ENCODE assay signal across 8 cellular contexts in the genomic region with DNA sequence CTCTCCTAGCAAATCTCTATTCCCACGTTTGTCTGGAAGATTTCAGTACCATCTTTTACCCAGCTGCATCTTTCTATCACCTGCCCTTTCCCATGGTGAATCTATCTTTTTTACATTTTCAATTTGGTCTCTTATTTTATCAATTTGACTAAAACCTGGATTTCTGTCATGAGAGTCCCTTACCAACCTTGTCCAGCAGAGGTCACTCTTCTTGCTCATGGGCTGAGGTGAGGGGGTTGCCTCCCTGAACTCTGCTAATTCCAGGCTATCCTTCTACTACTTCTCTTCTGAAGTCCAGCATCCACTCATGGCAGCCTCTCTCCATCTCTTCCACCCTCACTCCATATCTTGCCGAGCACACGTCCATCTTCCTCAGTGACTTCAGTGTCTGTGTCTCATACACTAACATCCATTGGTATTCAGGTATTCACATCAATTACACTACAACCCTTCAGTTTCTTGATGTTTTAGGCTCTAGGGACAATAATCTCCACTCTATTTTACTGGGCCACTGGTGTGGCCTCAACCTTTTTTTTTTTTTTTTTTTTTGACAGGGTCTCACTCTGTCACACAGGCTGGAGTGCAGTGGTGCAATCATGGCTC. TPM values are rescaled to one million over a fixed set of nuclear protein-coding genes. Genes with fewer than 3 reads are reported as not detected.
DNase-seq lines count a peak whose midpoint lies in the region; ATAC-seq, FAIRE-seq and TF ChIP-seq lines count a peak whose summit lies in the region.

No MANE protein-coding gene starts in this region.

- H3K4me3 ChIP-seq in AG10803 (ENCODE audit: low read length) (no peak overlapping the region), GM12865 (ENCODE audit: low read depth, low read length) (no peak overlapping the region), HL-60 (replicated peaks; ENCODE audit: insufficient read depth, low read length) (no peak overlapping the region), pancreas (no peak overlapping the region)
- H3K4me3 ChIP-seq in effector memory CD4-positive, alpha-beta T cell (ENCODE audit: insufficient read depth, low read depth, low read length, poor library complexity, severe bottlenecking): no peak overlapping the region

- no peak for FAIRE-seq in pancreas (lab: Jason Lieb, UNC)

- peaks cover 3% of the 10 kb centered on the region for H3K4me1 Mint-ChIP-seq in endothelial cell (ENCODE audit: unreplicated experiment)

- H3K27ac ChIP-seq in HL-60 (replicated peaks) (no peak overlapping the region), pancreas (no peak overlapping the region)
- no peak overlapping the region for H3K27ac ChIP-seq in effector memory CD4-positive, alpha-beta T cell (ENCODE audit: insufficient read depth, low read length, poor library complexity, severe bottlenecking)

- no peaks in the 10 kb centered on the region for H3K4me1 ChIP-seq in pancreas
- no peaks in the 10 kb centered on the region for H3K4me1 ChIP-seq in effector memory CD4-positive, alpha-beta T cell (ENCODE audit: control insufficient read depth, insufficient read depth, low read length, poor library complexity, severe bottlenecking)

- peak; percentile 41 for DNase-seq in AG10803 (ENCODE audit: low read depth)
- DNase-seq in GM12865 (ENCODE audit: low read depth): peak; percentile 71
- peak in 1 of 2 experiments; percentile 20 for DNase-seq in HL-60 (ENCODE audit: low read depth in 1 of 2, low spot score in 1 of 2)
- peak; percentile 37 for DNase-seq in SKM-1 treated with dmso at 0.1 percent for 144 hours (lab: John Stamatoyannopoulos, UW; ENCODE audit: unreplicated experiment)
- peak; percentile 58 for DNase-seq in endothelial cell (ENCODE audit: low spot score)
- DNase-seq in pancreas: peak in 2 of 6 donors; percentile 12 to 34
- DNase-seq in effector memory CD4-positive, alpha-beta T cell: no peak
- no peak for DNase-seq in inferior parietal cortex (ENCODE audit: extremely low spot score)

- no peaks in the 10 kb centered on the region for H3K36me3 ChIP-seq in pancreas
- H3K36me3 ChIP-seq in effector memory CD4-positive, alpha-beta T cell (ENCODE audit: control insufficient read depth, insufficient read depth, low read length): no peaks in the 10 kb centered on the region

- no peaks in the 10 kb centered on the region for H3K9me3 Mint-ChIP-seq in endothelial cell (ENCODE audit: unreplicated experiment)

- no peaks in the 10 kb centered on the region for H3K36me3 Mint-ChIP-seq in endothelial cell (ENCODE audit: low read depth, unreplicated experiment)

- peak; percentile 79 for TF ChIP-seq CTCF in AG10803 (conservative IDR thresholded peaks at IDR 0.05; ENCODE audit: low read length)
- TF ChIP-seq CTCF in GM12865 (IDR thresholded peaks at IDR 0.05; ENCODE audit: insufficient read depth, low read depth, low read length, missing control alignments): peak; percentile 84
- peak; percentile 71 for TF ChIP-seq CTCF in HL-60 (IDR thresholded peaks at IDR 0.05; ENCODE audit: insufficient read depth, low read length)
- peak; percentile 71 for TF ChIP-seq CTCF in endothelial cell (IDR thresholded peaks at IDR 0.05; ENCODE audit: unreplicated experiment)
- peak; percentile 40 to 67 (median 64) for TF ChIP-seq CTCF in pancreas (IDR thresholded peaks at IDR 0.05)

- H3K27ac Mint-ChIP-seq in endothelial cell (ENCODE audit: unreplicated experiment): no peak overlapping the region

- intact Hi-C loops in pancreas (cut with DNase I): no loop called here

- no peaks in the 10 kb centered on the region for H3K9me3 ChIP-seq in pancreas
- no peaks in the 10 kb centered on the region for H3K9me3 ChIP-seq in effector memory CD4-positive, alpha-beta T cell (ENCODE audit: control insufficient read depth, low read length)

- WGBS in pancreas, 2 donors: 22 to 36% methylated on average over 3 of the region's 3 CpGs

- H3K27me3 Mint-ChIP-seq in endothelial cell (ENCODE audit: unreplicated experiment): peaks cover 3% of the 10 kb centered on the region

- H3K27me3 ChIP-seq in HL-60 (ENCODE audit: insufficient read depth, poor library complexity, severe bottlenecking): peaks cover 2% of the 10 kb centered on the region
- H3K27me3 ChIP-seq in pancreas: no peaks in the 10 kb centered on the region
- H3K27me3 ChIP-seq in effector memory CD4-positive, alpha-beta T cell (replicated peaks; ENCODE audit: control insufficient read depth, insufficient read depth, low read length, poor library complexity, severe bottlenecking): no peaks in the 10 kb centered on the region

- peak; percentile 56 to 80 (median 76) for ATAC-seq in pancreas

- no peak overlapping the region for H3K4me3 Mint-ChIP-seq in endothelial cell (ENCODE audit: unreplicated experiment)

RNA-seq across cellular contexts. Expression of a gene that starts 17.8 kb away (rescaled TPM):
- 22.8 TPM for total RNA-seq in endothelial cell (ENCODE audit: unreplicated experiment)
- 10 to 100 TPM in 1 of 6 donors, 1 to 10 TPM in 5; 4.0 to 13.8 (median 5.3) TPM for total RNA-seq in pancreas
- polyA plus RNA-seq in pancreas: 1 to 10 TPM; 3.8 to 4.1 TPM

Comparison
In these comparisons a context has a peak if more than half of its experiments do, and no peak if none do; other contexts are left out.
1. DNase-seq: peak in AG10803 (single experiment), GM12865 (single experiment), SKM-1 treated with dmso at 0.1 percent for 144 hours (single experiment) and endothelial cell (single experiment); none in effector memory CD4-positive, alpha-beta T cell (0 of 3) and inferior parietal cortex (single experiment).
2. Peak in every context shown above with its lines, with median percentiles within 50 percentile points of each other: CTCF ChIP-seq.